Comparison of ENCODE assay signal across 1 cellular context in genomic region chr1:93585059-93585966, GRCh38.
TF ChIP-seq lines count a peak whose summit lies in the region.

No MANE protein-coding gene starts in this region.

TF ChIP-seq in WTC11, 78 proteins besides CTCF, POLR2A, EP300 and RAD21 (continued from another document):
- no peak for TF ChIP-seq ZNF281 (CRISPR knock-in tag; IDR thresholded peaks at IDR 0.05)
- TF ChIP-seq ZNF671 (CRISPR knock-in tag; IDR thresholded peaks at IDR 0.05) = no peak
- TF ChIP-seq ESRRA (CRISPR knock-in tag; IDR thresholded peaks at IDR 0.05; ENCODE audit: borderline replicate concordance) = no peak
- no peak for TF ChIP-seq ZNF423 (CRISPR knock-in tag; IDR thresholded peaks at IDR 0.05)
- no peak for TF ChIP-seq TEAD1 (CRISPR knock-in tag; IDR thresholded peaks at IDR 0.05)
- TF ChIP-seq JAZF1 (CRISPR knock-in tag; IDR thresholded peaks at IDR 0.05) = no peak
- no peak for TF ChIP-seq CREM (CRISPR knock-in tag; IDR thresholded peaks at IDR 0.05)
- no peak for TF ChIP-seq SMAD3 (CRISPR knock-in tag; IDR thresholded peaks at IDR 0.05; ENCODE audit: borderline replicate concordance)
- no peak for TF ChIP-seq AFF4 (CRISPR knock-in tag; IDR thresholded peaks at IDR 0.05; ENCODE audit: borderline replicate concordance)
- TF ChIP-seq GTF2I (CRISPR knock-in tag; conservative IDR thresholded peaks at IDR 0.05) = no peak
- no peak for TF ChIP-seq RORB (CRISPR knock-in tag; IDR thresholded peaks at IDR 0.05)
